In the genomic region with DNA sequence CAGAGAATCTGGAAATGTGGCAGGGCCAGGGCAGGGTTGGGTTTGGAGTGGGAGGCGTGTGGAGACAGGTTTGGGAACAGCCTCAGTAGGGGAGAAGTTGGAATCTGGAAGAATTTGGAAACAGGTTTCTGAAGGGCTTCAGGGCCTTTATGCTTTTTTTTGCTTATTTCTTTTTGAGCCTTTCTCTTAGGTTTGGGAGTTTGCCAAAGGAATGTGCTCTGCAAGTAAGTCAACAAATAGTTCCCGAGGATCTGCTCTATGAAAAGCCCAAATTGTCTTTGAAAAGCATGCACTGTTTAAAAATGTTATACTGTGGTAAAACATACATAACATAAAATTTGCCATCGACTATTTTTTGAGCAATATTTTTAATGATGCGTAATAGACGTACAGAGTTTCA, we compare ENCODE assay signal across 11 cellular contexts.
DNase-seq lines count a peak whose midpoint lies in the region; ATAC-seq and TF ChIP-seq lines count a peak whose summit lies in the region.
"Had no signal": no experiment of that assay in that cellular context is flagged by ENCODE, and none has a peak within 500 bp of the region (broad histone marks: within the 10 kb centered on the region; RNA-seq: fewer than 3 reads in every experiment).

No MANE protein-coding gene starts in this region.

- H3K4me3 ChIP-seq in AG10803 (ENCODE audit: low read length): no peak overlapping the region

- no peak overlapping the region for H3K4me3 Mint-ChIP-seq in activated T-cell treated with anti-CD3 and anti-CD28 coated beads, Interleukin-2, amount 50 U/mL, for 24 hours

- peak; percentile 84 for DNase-seq in AG10803 (ENCODE audit: low read depth)
- peak; percentile 26 for DNase-seq in RWPE1 (ENCODE audit: low spot score)
- peak; percentile 86 for DNase-seq in fibroblast of gingiva (ENCODE audit: low read depth)
- peak; percentile 63 for DNase-seq in non-pigmented ciliary epithelial cell (ENCODE audit: low read depth)
- DNase-seq in activated effector memory CD4-positive, alpha-beta T cell treated with Interleukin-2 at 50 U/mL for 16 hours: no peak
- DNase-seq in activated T-cell treated with anti-CD3 and anti-CD28 coated beads, Interleukin-2, amount 50 U/mL, for 24 hours: no peak
- DNase-seq: NCI-H2081, Right ventricle myocardium superior had no signal

- peak overlapping the region; percentile 64 for H3K27ac ChIP-seq in RWPE1
- H3K27ac ChIP-seq: neutrophil had no signal

- no peak for TF ChIP-seq CTCF in AG10803 (conservative IDR thresholded peaks at IDR 0.05; ENCODE audit: low read length)
- TF ChIP-seq CTCF in RWPE1 (conservative IDR thresholded peaks at IDR 0.05; ENCODE audit: low read depth): no peak

- no peaks in the 10 kb centered on the region for H3K36me3 Mint-ChIP-seq in activated T-cell treated with anti-CD3 and anti-CD28 coated beads, Interleukin-2, amount 50 U/mL, for 24 hours (ENCODE audit: low read depth)

- no peaks in the 10 kb centered on the region for H3K9me3 Mint-ChIP-seq in activated T-cell treated with anti-CD3 and anti-CD28 coated beads, Interleukin-2, amount 50 U/mL, for 24 hours

- POLR2A ChIA-PET in RWPE1 (lab: Yijun Ruan, JAX; ENCODE audit: low non-redundant PET): no interaction called here

- peaks cover 45% of the 10 kb centered on the region for H3K4me1 Mint-ChIP-seq in activated T-cell treated with anti-CD3 and anti-CD28 coated beads, Interleukin-2, amount 50 U/mL, for 24 hours (ENCODE audit: low read depth)

- no peak overlapping the region for H3K27ac Mint-ChIP-seq in activated T-cell treated with anti-CD3 and anti-CD28 coated beads, Interleukin-2, amount 50 U/mL, for 24 hours

- H3K27me3 Mint-ChIP-seq in activated T-cell treated with anti-CD3 and anti-CD28 coated beads, Interleukin-2, amount 50 U/mL, for 24 hours: peaks cover 13% of the 10 kb centered on the region

- ATAC-seq in GM18868 (IDR thresholded peaks at IDR 0.05; ENCODE audit: unreplicated experiment): no peak
- no peak for ATAC-seq in GM18867 (IDR thresholded peaks at IDR 0.05; ENCODE audit: unreplicated experiment)

- CTCF ChIA-PET in RWPE1 (lab: Yijun Ruan, JAX): interaction anchor here (0.6 kb wide), 1 partner anchor 82 kb away, joined by 6 read pairs; no protein-coding TSS in a partner anchor

Comparison
In these comparisons a context has a peak if more than half of its experiments do, and no peak if none do; other contexts are left out.
1. DNase-seq: peak in AG10803 (single experiment), RWPE1 (single experiment), fibroblast of gingiva (single experiment) and non-pigmented ciliary epithelial cell (single experiment); none in activated effector memory CD4-positive, alpha-beta T cell treated with Interleukin-2 at 50 U/mL for 16 hours (single experiment) and activated T-cell treated with anti-CD3 and anti-CD28 coated beads, Interleukin-2, amount 50 U/mL, for 24 hours (single experiment).